17 cellular contexts compared by ENCODE assay signal in genomic region chr3:148551767-148552260, GRCh38.
"Had no signal": no experiment of that assay in that cellular context is flagged by ENCODE, and none has a peak within 500 bp of the region (broad histone marks: within the 10 kb centered on the region; RNA-seq: fewer than 3 reads in every experiment).

No MANE protein-coding gene starts in this region.

- H3K4me1 ChIP-seq: left lung, neural progenitor cell, right lobe of liver, transverse colon, uterus had no signal

- H3K27ac ChIP-seq: left lung, neural progenitor cell, right lobe of liver, transverse colon, uterus had no signal

- H3K9ac ChIP-seq: neural progenitor cell had no signal

- H3K4me2 ChIP-seq: neural progenitor cell had no signal

- H3K9me3 ChIP-seq: left lung, right lobe of liver, transverse colon, uterus had no signal

- H2AFZ ChIP-seq: neural progenitor cell had no signal

- H3K4me3 ChIP-seq: left lung, neural progenitor cell, right lobe of liver, transverse colon, uterus had no signal

- H3K36me3 ChIP-seq: left lung, neural progenitor cell, right lobe of liver, transverse colon, uterus had no signal

- DNase-seq: activated gamma-delta T cell treated with Interleukin-2 at 50 U/mL for 16 hours; activated T-cell treated with anti-CD3 and anti-CD28 coated beads, Interleukin-2, amount 50 U/mL, for 1 hour; aorta; cortex of kidney; kidney glomerular epithelial cell; left lung; naive thymus-derived CD8-positive, alpha-beta T cell; posterior cingulate gyrus; right lobe of liver; small intestine; stimulated activated CD4-positive, alpha-beta T cell treated with anti-CD3 and anti-CD28 coated beads, Interleukin-2, amount 100 ng/mL, for 24 hours; stimulated activated naive CD8-positive, alpha-beta T cell treated with anti-CD3 and anti-CD28 coated beads, Interleukin-15, amount 100 ng/mL, for 72 hours; T-helper 1 cell; T-helper 9 cell; transverse colon; uterus had no signal

- H3K27me3 ChIP-seq: left lung, neural progenitor cell, right lobe of liver, transverse colon, uterus had no signal
